In the genomic region with DNA sequence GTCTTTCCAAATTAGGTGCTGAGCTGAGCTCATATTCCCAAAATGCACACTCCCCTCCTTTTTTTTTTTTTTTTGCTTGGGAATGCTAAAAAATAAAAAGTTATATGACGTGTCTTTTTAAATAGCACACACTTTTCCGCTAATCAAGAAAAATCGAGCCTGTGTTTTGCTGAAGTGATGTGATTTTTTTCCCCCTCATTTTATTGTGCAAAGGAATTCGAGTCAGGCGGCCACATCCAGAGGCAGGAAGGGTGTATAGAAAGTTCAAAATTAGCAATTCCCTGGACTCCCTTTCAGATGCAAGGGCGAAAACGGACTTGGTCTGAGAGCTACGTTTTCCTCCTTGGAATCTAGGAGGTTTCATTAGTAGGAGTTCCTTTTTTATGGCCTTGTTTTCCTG, we compare ENCODE assay signal across 28 cellular contexts.
DNase-seq lines count a peak whose midpoint lies in the region; ATAC-seq and TF ChIP-seq lines count a peak whose summit lies in the region.
"Had no signal": no experiment of that assay in that cellular context is flagged by ENCODE, and none has a peak within 500 bp of the region (broad histone marks: within the 10 kb centered on the region; RNA-seq: fewer than 3 reads in every experiment).

No MANE protein-coding gene starts in this region.

- no peak overlapping the region for H3K9ac ChIP-seq in Karpas-422 (ENCODE audit: low read length)

- peaks cover 55% of the 10 kb centered on the region for H3K4me1 Mint-ChIP-seq in nephron progenitor cell

- H3K27me3 Mint-ChIP-seq in nephron progenitor cell (ENCODE audit: low read depth, poor library complexity), result peaks cover 4% of the 10 kb centered on the region
- H3K27me3 Mint-ChIP-seq: activated CD4-positive, alpha-beta memory T cell treated with anti-CD3 and anti-CD28 coated beads for 36 hours; CD4-positive, alpha-beta T cell had no signal

- no peak for TF ChIP-seq CTCF in left ventricle myocardium inferior (IDR thresholded peaks at IDR 0.05; ENCODE audit: borderline replicate concordance)
- no peak for TF ChIP-seq CTCF in body of pancreas (IDR thresholded peaks at IDR 0.05)
- no peak for TF ChIP-seq CTCF in nephron progenitor cell (IDR thresholded peaks at IDR 0.05)
- TF ChIP-seq CTCF in uterus (IDR thresholded peaks at IDR 0.05), result no peak

- H3K27me3 ChIP-seq in left ventricle myocardium inferior (ENCODE audit: low read depth), result no peaks in the 10 kb centered on the region
- no peaks in the 10 kb centered on the region for H3K27me3 ChIP-seq in body of pancreas
- H3K27me3 ChIP-seq in uterus, result no peaks in the 10 kb centered on the region
- H3K27me3 ChIP-seq in Karpas-422 (ENCODE audit: low read length), result no peaks in the 10 kb centered on the region
- H3K27me3 ChIP-seq: upper lobe of right lung had no signal

- intact Hi-C loops in left ventricle myocardium inferior (cut with micrococcal nuclease), result no loop called here
- intact Hi-C loops in Right ventricle myocardium superior (cut with DNase I), result no loop called here
- intact Hi-C loops in body of pancreas (cut with DNase I), result no loop called here
- intact Hi-C loops in uterus (cut with DNase I; ENCODE audit: low total_unique reads), result no loop called here
- intact Hi-C loops in posterior cingulate gyrus (cut with DNase I), result no loop called here

- H3K27ac Mint-ChIP-seq in nephron progenitor cell, result peak overlapping the region; percentile 42
- H3K27ac Mint-ChIP-seq: activated CD4-positive, alpha-beta memory T cell treated with anti-CD3 and anti-CD28 coated beads for 36 hours; activated naive CD4-positive, alpha-beta T cell treated with anti-CD3 and anti-CD28 coated beads for 36 hours; CD4-positive, alpha-beta T cell had no signal

- peaks cover 14% of the 10 kb centered on the region for H3K9me3 Mint-ChIP-seq in nephron progenitor cell
- H3K9me3 Mint-ChIP-seq: CD4-positive, alpha-beta T cell had no signal

- ATAC-seq in Right ventricle myocardium superior (ENCODE audit: poor library complexity) (no peak), body of pancreas (peak; percentile 33), HG02610 (IDR thresholded peaks at IDR 0.05; ENCODE audit: unreplicated experiment) (no peak)
- ATAC-seq: left colon had no signal

- H3K36me3 ChIP-seq in left ventricle myocardium inferior (no peaks in the 10 kb centered on the region), body of pancreas (replicated peaks in 1 of 2; ENCODE audit: insufficient read depth in 1 of 2, low read depth in 2 of 2) (no peaks in the 10 kb centered on the region), uterus (no peaks in the 10 kb centered on the region), Karpas-422 (ENCODE audit: insufficient read depth, low read length) (no peaks in the 10 kb centered on the region)
- H3K36me3 ChIP-seq: esophagus muscularis mucosa, prostate gland, upper lobe of right lung had no signal

- H3K27ac ChIP-seq in left ventricle myocardium inferior (replicated peaks) (peak overlapping the region; percentile 92), body of pancreas (peak overlapping the region in 3 of 4 donors; percentile 70 to 83 (median 75)), uterus (peak overlapping the region; percentile 61 to 62), Karpas-422 (ENCODE audit: low read length) (no peak overlapping the region)
- H3K27ac ChIP-seq: prostate gland, upper lobe of right lung had no signal

- H3K79me2 ChIP-seq in Karpas-422 (ENCODE audit: low read length), result no peaks in the 10 kb centered on the region

- H3K4me2 ChIP-seq in Karpas-422 (ENCODE audit: low read depth, low read length, poor library complexity, severe bottlenecking), result no peak overlapping the region

- peak overlapping the region; percentile 49 for H3K4me3 Mint-ChIP-seq in nephron progenitor cell
- H3K4me3 Mint-ChIP-seq: activated CD4-positive, alpha-beta memory T cell treated with anti-CD3 and anti-CD28 coated beads for 36 hours; activated naive CD4-positive, alpha-beta T cell treated with anti-CD3 and anti-CD28 coated beads for 36 hours; CD4-positive, alpha-beta T cell had no signal

- H3K9me2 ChIP-seq in Karpas-422 (replicated peaks; ENCODE audit: insufficient read depth, low read length), result no peaks in the 10 kb centered on the region

- DNase-seq in left ventricle myocardium inferior (no peak), Right ventricle myocardium superior (no peak), body of pancreas (no peak), nephron progenitor cell (no peak), uterus (no peak), posterior cingulate gyrus (no peak), Karpas-422 (no peak)
- DNase-seq: activated CD4-positive, alpha-beta memory T cell treated with anti-CD3 and anti-CD28 coated beads for 36 hours; activated CD4-positive, alpha-beta T cell treated with anti-CD3 and anti-CD28 coated beads for 1 hour; activated CD8-positive, alpha-beta memory T cell treated with anti-CD3 and anti-CD28 coated beads, Interleukin-2, amount 50 U/mL, for 4 hours; activated naive CD4-positive, alpha-beta T cell treated with anti-CD3 and anti-CD28 coated beads for 36 hours; CD4-positive, alpha-beta T cell; cerebellar nuclear complex; foreskin melanocyte; GOT3; hippocampal formation; left colon; NCI-H1092 treated with DMSO at 0.1 percent for 48 hours; NCI-H187 treated with DMSO at 0.1 percent for 48 hours; NCI-H2171; NCI-H524 treated with DMSO at 0.1 percent for 48 hours; stimulated activated CD4-positive, alpha-beta T cell treated with anti-CD3 and anti-CD28 coated beads, Interleukin-4, amount 100 ng/mL, for 24 hours; SW 1271 had no signal

- H3K4me1 ChIP-seq in left ventricle myocardium inferior, result peaks cover 57% of the 10 kb centered on the region
- peaks cover 24% of the 10 kb centered on the region for H3K4me1 ChIP-seq in body of pancreas
- peaks cover 0 to 6% of the 10 kb centered on the region in 2 donors for H3K4me1 ChIP-seq in uterus
- H3K4me1 ChIP-seq in Karpas-422 (ENCODE audit: low read length), result no peaks in the 10 kb centered on the region
- H3K4me1 ChIP-seq: prostate gland had no signal

- H3K4me3 ChIP-seq in left ventricle myocardium inferior (no peak overlapping the region), body of pancreas (no peak overlapping the region), uterus (no peak overlapping the region), Karpas-422 (ENCODE audit: low read length) (no peak overlapping the region)
- H3K4me3 ChIP-seq: esophagus muscularis mucosa, prostate gland, upper lobe of right lung had no signal

- no peaks in the 10 kb centered on the region for H3K36me3 Mint-ChIP-seq in nephron progenitor cell (ENCODE audit: low read depth)
- H3K36me3 Mint-ChIP-seq: brain had no signal

- H2AFZ ChIP-seq in Karpas-422 (ENCODE audit: low read length), result no peak overlapping the region

- H3K9me3 ChIP-seq in left ventricle myocardium inferior (replicated peaks) (no peaks in the 10 kb centered on the region), body of pancreas (no peaks in the 10 kb centered on the region), uterus (no peaks in the 10 kb centered on the region), Karpas-422 (ENCODE audit: low read length) (no peaks in the 10 kb centered on the region)
- H3K9me3 ChIP-seq: esophagus muscularis mucosa, prostate gland, upper lobe of right lung had no signal

- H4K20me1 ChIP-seq in Karpas-422 (ENCODE audit: insufficient read depth, low read depth, low read length), result no peaks in the 10 kb centered on the region

- WGBS in body of pancreas, 2 donors, result 42 to 47% methylated on average over 8 of the region's 8 CpGs

- TF ChIP-seq POLR2A in body of pancreas (IDR thresholded peaks at IDR 0.05), result no peak
- TF ChIP-seq POLR2A in uterus (IDR thresholded peaks at IDR 0.05), result no peak
